Comparison of ENCODE assay signal across 8 cellular contexts in the genomic region with DNA sequence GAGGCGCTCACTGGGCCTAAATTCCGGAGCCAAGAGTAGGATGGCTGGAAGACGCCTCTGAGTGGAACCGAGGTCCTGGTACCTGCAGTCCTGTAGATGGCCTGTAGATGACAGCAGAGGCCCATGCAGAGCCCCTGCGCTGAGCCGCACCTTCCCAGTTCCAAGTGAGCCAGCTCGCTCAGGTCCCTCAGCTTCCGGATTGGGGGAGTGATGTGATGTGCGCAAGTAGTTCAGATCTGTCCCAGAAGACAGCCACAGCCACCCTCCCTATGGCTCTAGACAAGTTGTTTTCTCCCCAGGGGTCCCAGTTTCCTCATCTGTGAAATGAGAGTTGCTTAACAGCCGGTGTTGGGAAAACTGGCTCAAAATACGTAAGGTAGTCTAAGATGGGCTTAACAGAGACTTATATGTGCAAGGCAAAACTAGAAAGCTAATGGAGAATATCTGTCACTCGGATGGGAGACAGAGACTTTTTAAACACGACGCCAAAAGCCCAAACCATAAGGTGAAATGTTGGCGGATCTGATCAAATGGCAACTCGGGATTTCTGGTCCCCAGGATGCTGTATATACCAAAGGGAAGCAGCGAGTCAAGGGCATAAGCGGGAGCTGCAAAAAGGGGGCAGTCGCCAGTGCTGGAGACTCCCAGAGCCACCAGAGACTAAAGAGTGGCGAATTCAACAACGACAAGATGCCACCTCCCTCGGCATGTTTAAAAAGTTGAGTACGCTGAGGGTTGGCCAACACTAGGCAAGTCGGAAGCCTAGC. TPM values are rescaled to one million over a fixed set of nuclear protein-coding genes. Genes with fewer than 3 reads are reported as not detected.
DNase-seq lines count a peak whose midpoint lies in the region; ATAC-seq and TF ChIP-seq lines count a peak whose summit lies in the region.

No MANE protein-coding gene starts in this region.

- H3K27me3 Mint-ChIP-seq in effector memory CD8-positive, alpha-beta T cell: no peaks in the 10 kb centered on the region

- peak; percentile 100 for TF ChIP-seq CTCF in AG10803 (conservative IDR thresholded peaks at IDR 0.05; ENCODE audit: low read length)

- ATAC-seq in GM19035 (IDR thresholded peaks at IDR 0.05; ENCODE audit: unreplicated experiment): peak; percentile 34
- ATAC-seq in effector memory CD8-positive, alpha-beta T cell (replicated peaks): peak; percentile 37

- DNase-seq in AG10803 (ENCODE audit: low read depth) (peak; percentile 78), HT-29 (ENCODE audit: low spot score) (peak; percentile 76), NOMO-1 (lab: John Stamatoyannopoulos, UW; ENCODE audit: unreplicated experiment in 2 of 2) (peak; percentile 86 to 88), medulla oblongata (ENCODE audit: extremely low spot score) (peak; percentile 90)
- DNase-seq in activated CD8-positive, alpha-beta memory T cell treated with anti-CD3 and anti-CD28 coated beads for 4 hours (ENCODE audit: low read depth in 2 of 2): peak; percentile 73 to 75
- DNase-seq in effector memory CD8-positive, alpha-beta T cell: peak; percentile 76 to 82 (median 76)
- peak; percentile 66 to 84 (median 68) for DNase-seq in stimulated activated CD4-positive, alpha-beta T cell treated with anti-CD3 and anti-CD28 coated beads, TNF-alpha, amount 100 ng/mL, for 24 hours (ENCODE audit: low read depth in 3 of 3)

- peak overlapping the region; percentile 88 to 94 for H3K4me3 Mint-ChIP-seq in effector memory CD8-positive, alpha-beta T cell

- peak overlapping the region; percentile 88 to 89 for H3K27ac Mint-ChIP-seq in effector memory CD8-positive, alpha-beta T cell

- H3K4me1 Mint-ChIP-seq in effector memory CD8-positive, alpha-beta T cell (ENCODE audit: low read depth in 2 of 2): peaks cover 60 to 66% of the 10 kb centered on the region in 2 donors

- H3K9me3 Mint-ChIP-seq in effector memory CD8-positive, alpha-beta T cell: no peaks in the 10 kb centered on the region

- peaks cover 32% of the 10 kb centered on the region for H3K36me3 Mint-ChIP-seq in effector memory CD8-positive, alpha-beta T cell (ENCODE audit: insufficient read depth)

- H3K4me3 ChIP-seq in AG10803 (ENCODE audit: low read length): peak overlapping the region; percentile 79

RNA-seq across cellular contexts. Expression of gene MAPKAPK3, which starts 0.8 kb away (rescaled TPM):
- 29.7 and 35.7 TPM in 2 replicates for total RNA-seq in HT-29 (2014; rRNA removed; shearing (Covaris generic))

RNA-seq across cellular contexts. Expression of gene CISH, which starts 4.6 kb away (rescaled TPM):
- total RNA-seq in HT-29 (2014; rRNA removed; shearing (Covaris generic)): 0.43 and 0.73 TPM in 2 replicates

RNA-seq across cellular contexts. Expression of gene HEMK1, which starts 46.9 kb away (rescaled TPM):
- total RNA-seq in HT-29 (2014; rRNA removed; shearing (Covaris generic)): 8.2 and 12.2 TPM in 2 replicates

RNA-seq across cellular contexts. Expression of gene C3orf18, which starts 48.6 kb away (rescaled TPM):
- 0.33 and 0.44 TPM in 2 replicates for total RNA-seq in HT-29 (2014; rRNA removed; shearing (Covaris generic))

RNA-seq across cellular contexts. Expression of gene DOCK3, which starts 58.5 kb away (rescaled TPM):
- total RNA-seq in HT-29 (2014; rRNA removed; shearing (Covaris generic)): 0.10 TPM in 1 of 2 replicates, not detected in the other

Comparison
In these comparisons a context has a peak if more than half of its experiments do, and no peak if none do; other contexts are left out.
1. Peak in every context shown above with its lines: DNase-seq, ATAC-seq and H3K4me3 ChIP-seq.